19 cellular contexts compared by ENCODE assay signal in genomic region chr11:118636569-118637290, GRCh38. TPM values are rescaled to one million over a fixed set of nuclear protein-coding genes. Genes with fewer than 3 reads are reported as not detected.
"Had no signal": no experiment of that assay in that cellular context is flagged by ENCODE, and none has a peak within 500 bp of the region (broad histone marks: within the 10 kb centered on the region; RNA-seq: fewer than 3 reads in every experiment).

No MANE protein-coding gene starts in this region.

- ATAC-seq: activated CD4-positive, CD25-positive, alpha-beta regulatory T cell treated with anti-CD3 and anti-CD28 coated beads, Interleukin-2, amount 50 U/mL, for 24 hours; activated T-cell treated with anti-CD3 and anti-CD28 coated beads, Interleukin-2, amount 50 U/mL, for 72 hours; natural killer cell; right lobe of liver; stimulated activated naive CD8-positive, alpha-beta T cell treated with anti-CD3 and anti-CD28 coated beads, Interleukin-15, Interleukin-2, amounts not matched to agents 100 U/mL and 50 U/mL, for 24 hours had no signal

- H3K4me3 ChIP-seq: cardiac muscle cell, right lobe of liver, SK-N-MC, thoracic aorta had no signal

- H3K9me3 ChIP-seq: right lobe of liver, thoracic aorta had no signal

- H3K27me3 ChIP-seq: cardiac muscle cell, right lobe of liver had no signal

- H3K27ac ChIP-seq: cardiac muscle cell, right lobe of liver, SK-N-MC had no signal

- DNase-seq: activated CD4-positive, alpha-beta memory T cell treated with anti-CD3 and anti-CD28 coated beads for 36 hours; activated naive CD8-positive, alpha-beta T cell treated with anti-CD3 and anti-CD28 coated beads, Interleukin-2, amount 10 ng/mL, durations not matched to agents 7 days and 5 days; activated T-cell treated with anti-CD3 and anti-CD28 coated beads, Interleukin-2, amount 50 U/mL, for 72 hours; aorta; cortex of kidney; effector CD8-positive, alpha-beta T cell; immature natural killer cell; mammary epithelial cell; natural killer cell; right lobe of liver; stimulated activated CD4-positive, alpha-beta T cell treated with anti-CD3 and anti-CD28 coated beads, Interleukin-2, amount 100 ng/mL, for 48 hours; stimulated activated naive CD8-positive, alpha-beta T cell treated with anti-CD3 and anti-CD28 coated beads, Interleukin-15, Interleukin-2, amounts not matched to agents 100 U/mL and 50 U/mL, for 24 hours had no signal

- H3K36me3 ChIP-seq: right lobe of liver had no signal

RNA-seq across cellular contexts. Expression of gene TREH, which starts 42.7 kb away (rescaled TPM):
- total RNA-seq: activated CD4-positive, alpha-beta memory T cell treated with anti-CD3 and anti-CD28 coated beads for 36 hours; activated naive CD8-positive, alpha-beta T cell treated with anti-CD3 and anti-CD28 coated beads, Interleukin-2, amount 10 ng/mL, durations not matched to agents 7 days and 5 days; activated T-cell treated with anti-CD3 and anti-CD28 coated beads, Interleukin-2, amount 50 U/mL, for 72 hours; aorta; cardiac muscle cell; natural killer cell; progenitor cell of endocrine pancreas; T-helper 1 cell treated with Interleukin-12 subunit alpha and Interleukin-12 subunit beta and Interleukin-4 antibody, amounts not matched to agents 30 ng/mL and 1 ng/mL, for 36 hours; thoracic aorta; urinary bladder had no signal
- polyA plus RNA-seq: immature natural killer cell, mammary epithelial cell had no signal
